ENCODE assay signal across 1 cellular context in genomic region chr16:1466968-1467521, GRCh38.
TF ChIP-seq lines count a peak whose summit lies in the region.

No MANE protein-coding gene starts in this region.

TF ChIP-seq in SK-N-SH treated with all-trans-retinoic acid at 6 μM for 48 hours, 23 proteins besides CTCF, POLR2A, EP300 and RAD21 (continued from another document):
- TF ChIP-seq PATZ1 (CRISPR knock-in tag; IDR thresholded peaks at IDR 0.05; ENCODE audit: borderline replicate concordance) (no peak), TOX (CRISPR knock-in tag; IDR thresholded peaks at IDR 0.05; ENCODE audit: borderline replicate concordance) (no peak), OSR1 (CRISPR knock-in tag; IDR thresholded peaks at IDR 0.05) (no peak), ZNF8 (CRISPR knock-in tag; IDR thresholded peaks at IDR 0.05) (no peak)
TF ChIP-seq in SK-N-SH treated with all-trans-retinoic acid at 6 μM for 48 hours: peak in this region for 0.
